In the genomic region with DNA sequence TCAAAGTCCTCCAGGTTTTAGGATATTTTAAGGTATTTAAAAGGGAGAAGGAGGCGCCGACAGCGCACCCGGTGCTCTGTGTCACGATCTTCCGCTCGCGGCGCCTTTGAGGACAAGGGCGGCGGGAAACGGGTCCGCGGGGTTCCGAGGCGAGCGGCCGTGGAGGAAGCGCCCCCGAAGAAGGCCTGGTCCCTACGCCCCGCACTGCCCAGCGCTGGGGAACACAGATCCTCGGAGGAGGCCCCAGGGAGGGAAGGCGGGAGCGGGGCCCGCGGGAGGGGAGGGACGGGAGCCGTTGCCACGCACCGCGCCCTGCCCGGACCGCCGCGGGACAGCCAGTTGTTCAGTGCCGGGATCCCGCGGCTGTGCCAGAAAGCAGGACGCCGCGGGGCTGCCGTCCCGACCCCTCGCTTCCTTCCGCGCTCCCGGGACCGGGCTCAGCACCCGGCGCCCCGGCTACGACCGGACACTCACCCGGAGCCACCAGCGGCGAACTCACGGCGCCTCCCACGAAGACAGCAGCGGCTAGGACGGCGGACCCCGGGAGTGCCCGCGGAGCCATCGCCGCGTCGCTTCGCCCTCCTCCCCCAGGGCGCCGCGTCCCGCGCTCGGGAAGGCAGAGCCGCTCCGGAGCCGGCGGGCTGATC, we compare ENCODE assay signal across 1 cellular context.
A peak's percentile ranks its signal among the peaks of the same experiment; 100 is the strongest.
TF ChIP-seq lines count a peak whose summit lies in the region.

No MANE protein-coding gene starts in this region.

TF ChIP-seq in K562, 482 proteins besides CTCF, POLR2A, EP300 and RAD21 (continued from another document and continues in another):
- TF ChIP-seq, protein P1, sequence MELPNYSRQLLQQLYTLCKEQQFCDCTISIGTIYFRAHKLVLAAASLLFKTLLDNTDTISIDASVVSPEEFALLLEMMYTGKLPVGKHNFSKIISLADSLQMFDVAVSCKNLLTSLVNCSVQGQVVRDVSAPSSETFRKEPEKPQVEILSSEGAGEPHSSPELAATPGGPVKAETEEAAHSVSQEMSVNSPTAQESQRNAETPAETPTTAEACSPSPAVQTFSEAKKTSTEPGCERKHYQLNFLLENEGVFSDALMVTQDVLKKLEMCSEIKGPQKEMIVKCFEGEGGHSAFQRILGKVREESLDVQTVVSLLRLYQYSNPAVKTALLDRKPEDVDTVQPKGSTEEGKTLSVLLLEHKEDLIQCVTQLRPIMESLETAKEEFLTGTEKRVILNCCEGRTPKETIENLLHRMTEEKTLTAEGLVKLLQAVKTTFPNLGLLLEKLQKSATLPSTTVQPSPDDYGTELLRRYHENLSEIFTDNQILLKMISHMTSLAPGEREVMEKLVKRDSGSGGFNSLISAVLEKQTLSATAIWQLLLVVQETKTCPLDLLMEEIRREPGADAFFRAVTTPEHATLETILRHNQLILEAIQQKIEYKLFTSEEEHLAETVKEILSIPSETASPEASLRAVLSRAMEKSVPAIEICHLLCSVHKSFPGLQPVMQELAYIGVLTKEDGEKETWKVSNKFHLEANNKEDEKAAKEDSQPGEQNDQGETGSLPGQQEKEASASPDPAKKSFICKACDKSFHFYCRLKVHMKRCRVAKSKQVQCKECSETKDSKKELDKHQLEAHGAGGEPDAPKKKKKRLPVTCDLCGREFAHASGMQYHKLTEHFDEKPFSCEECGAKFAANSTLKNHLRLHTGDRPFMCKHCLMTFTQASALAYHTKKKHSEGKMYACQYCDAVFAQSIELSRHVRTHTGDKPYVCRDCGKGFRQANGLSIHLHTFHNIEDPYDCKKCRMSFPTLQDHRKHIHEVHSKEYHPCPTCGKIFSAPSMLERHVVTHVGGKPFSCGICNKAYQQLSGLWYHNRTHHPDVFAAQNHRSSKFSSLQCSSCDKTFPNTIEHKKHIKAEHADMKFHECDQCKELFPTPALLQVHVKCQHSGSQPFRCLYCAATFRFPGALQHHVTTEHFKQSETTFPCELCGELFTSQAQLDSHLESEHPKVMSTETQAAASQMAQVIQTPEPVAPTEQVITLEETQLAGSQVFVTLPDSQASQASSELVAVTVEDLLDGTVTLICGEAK (IDR thresholded peaks at IDR 0.05): peak; percentile 37; the same call in 1 of the 2 replicates
- TF ChIP-seq, protein P1 (CRISPR knock-in tag; IDR thresholded peaks at IDR 0.05): no peak
- TF ChIP-seq NONO (IDR thresholded peaks at IDR 0.05; ENCODE audit: low read depth in 2 of 2, low read length in 1 of 2): peak in 1 of 2 experiments; percentile 58; a peak in 2 of 4 replicates
- TF ChIP-seq NFIC (IDR thresholded peaks at IDR 0.05): peak; percentile 35; the same call in 1 of the 2 replicates
- TF ChIP-seq MCM2 (IDR thresholded peaks at IDR 0.05; ENCODE audit: low read depth): no peak
- no peak for TF ChIP-seq ETS2 (tag; IDR thresholded peaks at IDR 0.05; ENCODE audit: borderline replicate concordance, poor library complexity, severe bottlenecking)
- TF ChIP-seq MTA1 (IDR thresholded peaks at IDR 0.05; ENCODE audit: borderline replicate concordance): no peak
- TF ChIP-seq, protein P2, sequence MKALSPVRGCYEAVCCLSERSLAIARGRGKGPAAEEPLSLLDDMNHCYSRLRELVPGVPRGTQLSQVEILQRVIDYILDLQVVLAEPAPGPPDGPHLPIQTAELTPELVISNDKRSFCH (CRISPR knock-in tag; IDR thresholded peaks at IDR 0.05): no peak
- TF ChIP-seq, protein P2 (tag; IDR thresholded peaks at IDR 0.05): peak; percentile 55; the same call in 1 of the 2 replicates
- no peak for TF ChIP-seq SMARCC2 (IDR thresholded peaks at IDR 0.05; ENCODE audit: low read depth)
- peak; percentile 79 for TF ChIP-seq U2AF1 (optimal IDR thresholded peaks at IDR 0.05; ENCODE audit: low read depth, low read length)
- TF ChIP-seq, protein P3, sequence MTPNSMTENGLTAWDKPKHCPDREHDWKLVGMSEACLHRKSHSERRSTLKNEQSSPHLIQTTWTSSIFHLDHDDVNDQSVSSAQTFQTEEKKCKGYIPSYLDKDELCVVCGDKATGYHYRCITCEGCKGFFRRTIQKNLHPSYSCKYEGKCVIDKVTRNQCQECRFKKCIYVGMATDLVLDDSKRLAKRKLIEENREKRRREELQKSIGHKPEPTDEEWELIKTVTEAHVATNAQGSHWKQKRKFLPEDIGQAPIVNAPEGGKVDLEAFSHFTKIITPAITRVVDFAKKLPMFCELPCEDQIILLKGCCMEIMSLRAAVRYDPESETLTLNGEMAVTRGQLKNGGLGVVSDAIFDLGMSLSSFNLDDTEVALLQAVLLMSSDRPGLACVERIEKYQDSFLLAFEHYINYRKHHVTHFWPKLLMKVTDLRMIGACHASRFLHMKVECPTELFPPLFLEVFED (CRISPR knock-in tag; conservative IDR thresholded peaks at IDR 0.05): no peak
- TF ChIP-seq ZNF253 (CRISPR knock-in tag; conservative IDR thresholded peaks at IDR 0.05): no peak
- TF ChIP-seq ZNF175 (CRISPR knock-in tag; IDR thresholded peaks at IDR 0.05; ENCODE audit: low read depth): no peak
- no peak for TF ChIP-seq RCOR1 (IDR thresholded peaks at IDR 0.05; ENCODE audit: borderline replicate concordance in 1 of 2, low read depth in 2 of 2, low read length in 2 of 2)
- no peak for TF ChIP-seq ZBTB34 (CRISPR knock-in tag; IDR thresholded peaks at IDR 0.05)
- TF ChIP-seq SMAD1 (IDR thresholded peaks at IDR 0.05; ENCODE audit: low read depth, low read length, partially characterized antibody): no peak
- no peak for TF ChIP-seq ZKSCAN8 (CRISPR knock-in tag; IDR thresholded peaks at IDR 0.05)
- TF ChIP-seq CTBP1 (IDR thresholded peaks at IDR 0.05; ENCODE audit: borderline replicate concordance): 0 out of 2 replicates have a peak, but pooled peaks have one; percentile 10
- TF ChIP-seq KDM1A (IDR thresholded peaks at IDR 0.05): no peak
- no peak for TF ChIP-seq ZNF668 (CRISPR knock-in tag; IDR thresholded peaks at IDR 0.05)
- no peak for TF ChIP-seq ZNF197 (CRISPR knock-in tag; IDR thresholded peaks at IDR 0.05; ENCODE audit: low read depth)
- no peak for TF ChIP-seq ESRRA (IDR thresholded peaks at IDR 0.05; ENCODE audit: borderline replicate concordance, low read depth)
- TF ChIP-seq RBM22 (IDR thresholded peaks at IDR 0.05; ENCODE audit: low read depth, low read length, poor library complexity, severe bottlenecking): no peak
- peak; percentile 58 for TF ChIP-seq SAP30 (IDR thresholded peaks at IDR 0.05; ENCODE audit: borderline replicate concordance, insufficient read depth, low read depth, low read length, poor library complexity, severe bottlenecking)
- peak; percentile 48; the same call in 1 of the 2 replicates for TF ChIP-seq RB1 (IDR thresholded peaks at IDR 0.05; ENCODE audit: low read depth)
- TF ChIP-seq PHF20 (IDR thresholded peaks at IDR 0.05; ENCODE audit: partially characterized antibody): peak; percentile 28
- no peak for TF ChIP-seq FOXK1 (CRISPR knock-in tag; IDR thresholded peaks at IDR 0.05; ENCODE audit: borderline replicate concordance)
- TF ChIP-seq, protein P4, sequence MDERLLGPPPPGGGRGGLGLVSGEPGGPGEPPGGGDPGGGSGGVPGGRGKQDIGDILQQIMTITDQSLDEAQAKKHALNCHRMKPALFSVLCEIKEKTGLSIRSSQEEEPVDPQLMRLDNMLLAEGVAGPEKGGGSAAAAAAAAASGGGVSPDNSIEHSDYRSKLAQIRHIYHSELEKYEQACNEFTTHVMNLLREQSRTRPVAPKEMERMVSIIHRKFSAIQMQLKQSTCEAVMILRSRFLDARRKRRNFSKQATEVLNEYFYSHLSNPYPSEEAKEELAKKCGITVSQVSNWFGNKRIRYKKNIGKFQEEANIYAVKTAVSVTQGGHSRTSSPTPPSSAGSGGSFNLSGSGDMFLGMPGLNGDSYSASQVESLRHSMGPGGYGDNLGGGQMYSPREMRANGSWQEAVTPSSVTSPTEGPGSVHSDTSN (CRISPR knock-in tag; IDR thresholded peaks at IDR 0.05; ENCODE audit: low read depth): no peak
- TF ChIP-seq, protein P4 (tag; conservative IDR thresholded peaks at IDR 0.05; ENCODE audit: low read depth): no peak
- TF ChIP-seq KDM2B (CRISPR knock-in tag; IDR thresholded peaks at IDR 0.05): peak; percentile 30; the same call in 1 of the 2 replicates
- no peak for TF ChIP-seq TSC22D4 (tag; IDR thresholded peaks at IDR 0.05)
- TF ChIP-seq CSDE1 (IDR thresholded peaks at IDR 0.05): no peak
- no peak for TF ChIP-seq ZNF408 (CRISPR knock-in tag; IDR thresholded peaks at IDR 0.05; ENCODE audit: low read depth)
- TF ChIP-seq MECOM (CRISPR knock-in tag; IDR thresholded peaks at IDR 0.05): no peak
- peak in 1 of 2 experiments; percentile 81 for TF ChIP-seq E2F6 (IDR thresholded peaks at IDR 0.05; ENCODE audit: borderline replicate concordance in 1 of 2, extremely low read depth in 1 of 2, insufficient read depth in 1 of 2, insufficient read length in 1 of 2, low read depth in 1 of 2, low read length in 1 of 2, poor library complexity in 1 of 2, severe bottlenecking in 1 of 2)
- TF ChIP-seq ZBTB49 (CRISPR knock-in tag; IDR thresholded peaks at IDR 0.05; ENCODE audit: borderline replicate concordance): no peak
- no peak for TF ChIP-seq GATAD2A (IDR thresholded peaks at IDR 0.05)
- TF ChIP-seq PTRF (tag; IDR thresholded peaks at IDR 0.05): no peak
- no peak for TF ChIP-seq PTBP1 (IDR thresholded peaks at IDR 0.05; ENCODE audit: low read depth, low read length)
- TF ChIP-seq ZNF384 (IDR thresholded peaks at IDR 0.05; ENCODE audit: low read depth, low read length): no peak
